17 cellular contexts compared by ENCODE assay signal in the genomic region with DNA sequence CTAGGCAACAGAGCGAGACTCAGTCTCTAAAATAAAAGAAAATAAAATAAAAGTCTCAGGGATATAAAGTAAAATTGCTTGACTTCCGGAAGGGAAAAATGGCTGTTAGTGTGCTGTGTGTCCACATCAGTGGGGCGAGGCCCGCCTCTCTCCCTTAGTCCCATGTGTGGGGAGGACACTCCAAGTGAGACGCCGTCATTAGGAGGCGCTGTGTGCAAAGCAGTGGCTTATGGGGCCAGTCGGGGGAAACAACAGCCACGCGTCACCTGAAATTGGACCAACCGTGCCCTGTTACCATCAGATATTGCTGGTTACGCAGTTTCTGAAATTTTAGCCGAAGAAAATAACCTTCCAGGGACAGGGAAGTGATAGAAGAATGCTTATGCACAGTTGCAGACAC. TPM values are rescaled to one million over a fixed set of nuclear protein-coding genes. Genes with fewer than 3 reads are reported as not detected.
DNase-seq lines count a peak whose midpoint lies in the region; ATAC-seq and TF ChIP-seq lines count a peak whose summit lies in the region.
"Had no signal": no experiment of that assay in that cellular context is flagged by ENCODE, and none has a peak within 500 bp of the region (broad histone marks: within the 10 kb centered on the region; RNA-seq: fewer than 3 reads in every experiment).

No MANE protein-coding gene starts in this region.

- no peak for DNase-seq in AG04450 (ENCODE audit: low read depth, low spot score)
- DNase-seq in foreskin keratinocyte = no peak
- DNase-seq in activated gamma-delta T cell (lab: John Stamatoyannopoulos, UW) = no peak
- DNase-seq in activated CD8-positive, alpha-beta memory T cell treated with anti-CD3 and anti-CD28 coated beads for 24 hours = no peak
- no peak for DNase-seq in hypothalamus (lab: John Stamatoyannopoulos, UW)
- DNase-seq: activated B cell treated with CpG ODN at 0.5 μM for 24 hours; activated CD8-positive, alpha-beta memory T cell treated with anti-CD3 and anti-CD28 coated beads, Interleukin-2, amount 50 U/mL, for 4 hours; effector CD4-positive, alpha-beta T cell; NCI-H1417 treated with DMSO at 0.1 percent for 48 hours; NCI-H226; stimulated activated CD4-positive, alpha-beta T cell treated with anti-CD3 and anti-CD28 coated beads, Interleukin-2, amount 100 ng/mL, for 48 hours; thyroid gland had no signal

- H3K36me3 ChIP-seq in HEK293 (ENCODE audit: control insufficient read depth in 2 of 2, insufficient read depth in 1 of 2, low read length in 2 of 2) = peaks cover 43 to 69% of the 10 kb centered on the region in 2 experiments

- no peak overlapping the region for H3K27ac ChIP-seq in AG04450 (ENCODE audit: low read depth, low read length)
- no peak overlapping the region for H3K27ac ChIP-seq in HEK293 (ENCODE audit: extremely low read depth, low read depth, low read length)
- no peak overlapping the region for H3K27ac ChIP-seq in foreskin keratinocyte
- H3K27ac ChIP-seq: thyroid gland had no signal

- ATAC-seq in SK-N-SH treated with all-trans-retinoic acid at 6 μM for 48 hours (peak; percentile 51; the same call in 1 of the 3 replicates), foreskin keratinocyte (no peak), HG02884 (IDR thresholded peaks at IDR 0.05; ENCODE audit: unreplicated experiment) (no peak)
- ATAC-seq: activated naive CD4-positive, alpha-beta T cell treated with anti-CD3 and anti-CD28 coated beads, Interleukin-2, amount 50 U/mL, for 72 hours; sciatic nerve had no signal

- H3K4me3 ChIP-seq in AG04450 (ENCODE audit: low read depth, low read length) (no peak overlapping the region), HEK293 (ENCODE audit: low read depth, low read length) (no peak overlapping the region)
- H3K4me3 ChIP-seq: thyroid gland had no signal

- no peaks in the 10 kb centered on the region for H3K27me3 ChIP-seq in AG04450 (ENCODE audit: control insufficient read depth, insufficient read depth, low read length)
- no peaks in the 10 kb centered on the region for H3K27me3 ChIP-seq in foreskin keratinocyte
- H3K27me3 ChIP-seq: thyroid gland had no signal

- H3K4me1 ChIP-seq in HEK293 (ENCODE audit: control insufficient read depth, insufficient read depth, low read length) (no peaks in the 10 kb centered on the region), foreskin keratinocyte (no peaks in the 10 kb centered on the region)
- H3K4me1 ChIP-seq: thyroid gland had no signal

- TF ChIP-seq CTCF in AG04450 (IDR thresholded peaks at IDR 0.05; ENCODE audit: low read depth, low read length) (0 out of 2 replicates have a peak, but pooled peaks have one; percentile 7), HEK293 (tag by site-specific recombination; IDR thresholded peaks at IDR 0.05) (no peak), foreskin keratinocyte (conservative IDR thresholded peaks at IDR 0.05) (peak; percentile 34)

- H3K9me3 ChIP-seq in AG04450 (ENCODE audit: control insufficient read depth, insufficient read depth, low read length) (no peaks in the 10 kb centered on the region), HEK293 (ENCODE audit: control insufficient read depth, insufficient read depth, low read depth, low read length) (no peaks in the 10 kb centered on the region)
- H3K9me3 ChIP-seq: thyroid gland had no signal

- POLR2A ChIA-PET in AG04450 (lab: Yijun Ruan, JAX) (no interaction called here), HEK293 (lab: Yijun Ruan, JAX) (no interaction called here)

- CTCF ChIA-PET in AG04450 (lab: Charles Lee) = interaction anchor here (1.0 kb wide), 1 partner anchor 10 kb away, joined by 4 read pairs; no protein-coding TSS in a partner anchor
- CTCF ChIA-PET in HEK293 (lab: Yijun Ruan, JAX) = interaction anchor here (0.6 to 1.1 kb wide), 4 partner anchors 13 to 1887 kb away, joined by 3 to 4 read pairs (median 4); no protein-coding TSS in a partner anchor

TF ChIP-seq in HEK293, 187 proteins besides CTCF, POLR2A, EP300 and RAD21:
- no peak for TF ChIP-seq ZNF366 (tag by site-specific recombination; conservative IDR thresholded peaks at IDR 0.05)
- peak; percentile 22; the same call in 1 of the 2 replicates for TF ChIP-seq ZNF654 (tag by site-specific recombination; IDR thresholded peaks at IDR 0.05; ENCODE audit: low read depth)
- TF ChIP-seq ZNF341 (tag by site-specific recombination; IDR thresholded peaks at IDR 0.05; ENCODE audit: low read depth) = no peak
- TF ChIP-seq ZIC2 (tag by site-specific recombination; IDR thresholded peaks at IDR 0.05) = no peak
- no peak for TF ChIP-seq ZNF2 (tag by site-specific recombination; IDR thresholded peaks at IDR 0.05)
- no peak for TF ChIP-seq ZNF324 (tag by site-specific recombination; IDR thresholded peaks at IDR 0.05)
- no peak for TF ChIP-seq ZNF10 (tag by site-specific recombination; IDR thresholded peaks at IDR 0.05)
- no peak for TF ChIP-seq GLIS2 (tag by site-specific recombination; IDR thresholded peaks at IDR 0.05)

TF ChIP-seq in SK-N-SH treated with all-trans-retinoic acid at 6 μM for 48 hours, 23 proteins besides CTCF, POLR2A, EP300 and RAD21:
- no peak for TF ChIP-seq CSDC2 (CRISPR knock-in tag; IDR thresholded peaks at IDR 0.05)
- TF ChIP-seq RARB (CRISPR knock-in tag; IDR thresholded peaks at IDR 0.05) = no peak

RNA-seq across cellular contexts. Expression of gene SFXN4, which starts 15.8 kb away (rescaled TPM):
- polyA plus RNA-seq in AG04450 (2011; rRNA removed) = 14.3 and 17.1 TPM in 2 replicates
- 5.2 and 8.9 TPM in 2 replicates for polyA minus RNA-seq in AG04450 (2011; rRNA and poly(A)+ RNA removed)
- 29.4 and 36.2 TPM in 2 replicates for total RNA-seq in foreskin keratinocyte
- 28.4 and 40.1 TPM in 2 replicates for polyA plus RNA-seq in foreskin keratinocyte

RNA-seq across cellular contexts. Expression of gene PRDX3, which starts 28.9 kb away (rescaled TPM):
- polyA plus RNA-seq in AG04450 (2011; rRNA removed) (296 and 373 TPM in 2 replicates), foreskin keratinocyte (142 and 187 TPM in 2 replicates)
- polyA minus RNA-seq in AG04450 (2011; rRNA and poly(A)+ RNA removed) = 122 and 138 TPM in 2 replicates
- 166 and 183 TPM in 2 replicates for total RNA-seq in foreskin keratinocyte

RNA-seq across cellular contexts. Expression of gene DENND10, which starts 45.8 kb away (rescaled TPM):
- polyA plus RNA-seq in AG04450 (2011; rRNA removed) (82.6 and 107 TPM in 2 replicates), foreskin keratinocyte (21.8 and 23.3 TPM in 2 replicates)
- polyA minus RNA-seq in AG04450 (2011; rRNA and poly(A)+ RNA removed) = 51.8 and 70.8 TPM in 2 replicates
- total RNA-seq in foreskin keratinocyte = 49.8 and 52.6 TPM in 2 replicates

RNA-seq across cellular contexts. Expression of gene GRK5, which starts 57.6 kb away (rescaled TPM):
- polyA plus RNA-seq in AG04450 (2011; rRNA removed) (27.6 and 29.3 TPM in 2 replicates), foreskin keratinocyte (10.4 and 11.5 TPM in 2 replicates)
- polyA minus RNA-seq in AG04450 (2011; rRNA and poly(A)+ RNA removed) = 20.3 and 24.3 TPM in 2 replicates
- 14.8 and 16.8 TPM in 2 replicates for total RNA-seq in foreskin keratinocyte
